Comparison of ENCODE assay signal across 14 cellular contexts in genomic region chr2:54603357-54603756, GRCh38.
A peak's percentile ranks its signal among the peaks of the same experiment; 100 is the strongest.
DNase-seq lines count a peak whose midpoint lies in the region; ATAC-seq, FAIRE-seq and TF ChIP-seq lines count a peak whose summit lies in the region.
"Had no signal": no experiment of that assay in that cellular context is flagged by ENCODE, and none has a peak within 500 bp of the region (broad histone marks: within the 10 kb centered on the region; RNA-seq: fewer than 3 reads in every experiment).

No MANE protein-coding gene starts in this region.

- H3K27me3 ChIP-seq in endothelial cell of umbilical vein (ENCODE audit: control insufficient read depth in 2 of 2, insufficient read depth in 2 of 2, low read length in 2 of 2) (no peaks in the 10 kb centered on the region), neutrophil (no peaks in the 10 kb centered on the region)

- H2AFZ ChIP-seq in endothelial cell of umbilical vein (ENCODE audit: low read depth, low read length) = no peak overlapping the region

- no TSS peak for BruUV-seq in endothelial cell of umbilical vein (replicated peaks; lab: Mats Ljungman, UMichigan)

- no peaks in the 10 kb centered on the region for H3K9me1 ChIP-seq in endothelial cell of umbilical vein (replicated peaks; ENCODE audit: control insufficient read depth, extremely low read depth, insufficient read depth, low read length)

- no peak overlapping the region for H3K9ac ChIP-seq in endothelial cell of umbilical vein (replicated peaks; ENCODE audit: extremely low read depth, insufficient read depth, low read length)

- intact Hi-C loops in endothelial cell of umbilical vein (cut with micrococcal nuclease) = no loop called here

- peaks cover 96% of the 10 kb centered on the region for H3K79me2 ChIP-seq in endothelial cell of umbilical vein (ENCODE audit: control insufficient read depth, insufficient read depth, low read length)

- no peaks in the 10 kb centered on the region for H4K20me1 ChIP-seq in endothelial cell of umbilical vein (replicated peaks; ENCODE audit: control insufficient read depth, extremely low read depth, insufficient read depth, low read length)

- H3K4me3 ChIP-seq in A549 (no peak overlapping the region), endothelial cell of umbilical vein (replicated peaks in 1 of 3; ENCODE audit: insufficient read depth in 1 of 3, low read depth in 1 of 3, low read length in 3 of 3) (no peak overlapping the region), neutrophil (ENCODE audit: low read depth in 1 of 2, low read length in 1 of 2) (no peak overlapping the region)

- peaks cover 0 to 2% of the 10 kb centered on the region in 2 experiments for H3K36me3 ChIP-seq in endothelial cell of umbilical vein (ENCODE audit: control insufficient read depth in 2 of 2, extremely low read depth in 1 of 2, insufficient read depth in 2 of 2, low read length in 2 of 2)
- no peaks in the 10 kb centered on the region for H3K36me3 ChIP-seq in neutrophil

- H3K27ac ChIP-seq in A549 (peak overlapping the region in 1 of 2 experiments; percentile 52; a peak in 3 of 6 replicates), endothelial cell of umbilical vein (ENCODE audit: insufficient read depth, low read depth, low read length) (peak overlapping the region; percentile 72), neutrophil (peak overlapping the region; percentile 76)

- DNase-seq in A549 (ENCODE audit: low read depth in 1 of 2, low spot score in 1 of 2) (no peak), RPMI7951 (ENCODE audit: low read depth) (peak; percentile 21), endothelial cell of umbilical vein (ENCODE audit: low read depth, low spot score) (peak; percentile 84), NCI-H2227 (lab: John Stamatoyannopoulos, UW; ENCODE audit: unreplicated experiment) (no peak), GM10248 (ENCODE audit: extremely low spot score) (no peak), NCI-H2196 treated with DMSO at 0.1 percent for 48 hours (lab: John Stamatoyannopoulos, UW; ENCODE audit: unreplicated experiment) (no peak)
- DNase-seq: activated T-cell treated with anti-CD3 and anti-CD28 coated beads for 4 hours; erythroblast; NCI-H187; stimulated activated CD4-positive, alpha-beta T cell treated with anti-CD3 and anti-CD28 coated beads, Interleukin-2, amount 100 ng/mL, for 48 hours had no signal

- no peak for TF ChIP-seq POLR2A in A549 (IDR thresholded peaks at IDR 0.05; ENCODE audit: low read length)
- no peak for TF ChIP-seq POLR2A in endothelial cell of umbilical vein (IDR thresholded peaks at IDR 0.05; ENCODE audit: low read depth, low read length)

- ATAC-seq in A549 (peak in 1 of 2 experiments; percentile 3; a peak in 2 of 6 replicates), GM21717 (IDR thresholded peaks at IDR 0.05; ENCODE audit: unreplicated experiment) (no peak)

- WGBS in A549 (ENCODE audit: missing lambda C conversion rate) = 92% methylated on average over 3 of the region's 3 CpGs

- no peak for TF ChIP-seq EP300 in A549 (IDR thresholded peaks at IDR 0.05)

- TF ChIP-seq CTCF in A549 (IDR thresholded peaks at IDR 0.05) = no peak
- no peak for TF ChIP-seq CTCF in endothelial cell of umbilical vein (IDR thresholded peaks at IDR 0.05; ENCODE audit: extremely low read depth in 1 of 2, insufficient read depth in 1 of 2, low read depth in 1 of 2, low read length in 2 of 2)
- no peak for TF ChIP-seq CTCF in neutrophil (IDR thresholded peaks at IDR 0.05)
- TF ChIP-seq CTCF in GM10248 (IDR thresholded peaks at IDR 0.05; ENCODE audit: control extremely low read depth, extremely low read depth, low read depth, missing control alignments) = no peak

- TF ChIP-seq RAD21 in A549 (conservative IDR thresholded peaks at IDR 0.05 in 1 of 2, IDR thresholded peaks at IDR 0.05 in 1 of 2) = no peak

- POLR2A ChIA-PET in A549 (lab: Yijun Ruan, JAX) = no interaction called here
- POLR2A ChIA-PET in endothelial cell of umbilical vein (lab: Charles Lee) = interaction anchor here (0.6 kb wide), 1 partner anchor 44 kb away, joined by 5 read pairs; no protein-coding TSS in a partner anchor
- POLR2A ChIA-PET in GM10248 (lab: Yijun Ruan, JAX) = no interaction called here

- CTCF ChIA-PET in A549 (lab: Yijun Ruan, JAX) = interaction anchor here (0.6 to 3.0 kb wide), 7 partner anchors 9 to 439 kb away, joined by 3 to 11 read pairs (median 4); no protein-coding TSS in a partner anchor
- CTCF ChIA-PET in endothelial cell of umbilical vein (lab: Charles Lee) = interaction anchor here (1.3 kb wide), 1 partner anchor 80 kb away, joined by 4 read pairs; no protein-coding TSS in a partner anchor
- CTCF ChIA-PET in GM10248 (lab: Yijun Ruan, JAX) = interaction anchor here (1.3 to 6.5 kb wide), 7 partner anchors 11 to 102 kb away, joined by 3 to 58 read pairs (median 5); no protein-coding TSS in a partner anchor

- H3K4me1 ChIP-seq in A549 = peaks cover 90% of the 10 kb centered on the region
- peaks cover 54% of the 10 kb centered on the region for H3K4me1 ChIP-seq in endothelial cell of umbilical vein (ENCODE audit: control insufficient read depth, extremely low read depth, insufficient read depth, low read length)
- H3K4me1 ChIP-seq in neutrophil (ENCODE audit: control insufficient read depth in 1 of 2, insufficient read depth in 1 of 2, low read depth in 1 of 2, low read length in 1 of 2) = peaks cover 63 to 65% of the 10 kb centered on the region in 2 experiments

- no peaks in the 10 kb centered on the region for H3K9me3 ChIP-seq in A549
- H3K9me3 ChIP-seq in endothelial cell of umbilical vein (replicated peaks; ENCODE audit: control insufficient read depth, insufficient read depth, low read length) = no peaks in the 10 kb centered on the region
- no peaks in the 10 kb centered on the region for H3K9me3 ChIP-seq in neutrophil

- dilution Hi-C loops in endothelial cell of umbilical vein (cut with MboI; ENCODE audit: extremely low pct_ligation_motif_present, low sequenced_read_pairs) = no loop called here

- H3K4me2 ChIP-seq in A549 (peak overlapping the region; percentile 8; the same call in 1 of the 3 replicates), endothelial cell of umbilical vein (ENCODE audit: insufficient read depth, low read length) (no peak overlapping the region)

- FAIRE-seq in A549 (lab: Jason Lieb, UNC) (no peak), endothelial cell of umbilical vein (lab: Jason Lieb, UNC) (no peak)
- FAIRE-seq: GM18507, H1 had no signal

TF ChIP-seq in A549, 52 proteins besides CTCF, POLR2A, EP300 and RAD21 (continues in another document):
- TF ChIP-seq NR3C1 (IDR thresholded peaks at IDR 0.05) (no peak), JUNB (IDR thresholded peaks at IDR 0.05) (no peak), BHLHE40 (IDR thresholded peaks at IDR 0.05; ENCODE audit: low read depth, low read length) (no peak), NPAS2 (CRISPR knock-in tag; IDR thresholded peaks at IDR 0.05; ENCODE audit: borderline replicate concordance) (no peak), KDM5A (IDR thresholded peaks at IDR 0.05) (no peak), TP53 (CRISPR knock-in tag; IDR thresholded peaks at IDR 0.05) (no peak), FOSB (CRISPR knock-in tag; IDR thresholded peaks at IDR 0.05) (no peak), CHD4 (IDR thresholded peaks at IDR 0.05; ENCODE audit: borderline replicate concordance) (no peak), ZFP36 (IDR thresholded peaks at IDR 0.05; ENCODE audit: borderline replicate concordance, partially characterized antibody) (no peak), HDAC2 (IDR thresholded peaks at IDR 0.05) (no peak), E2F6 (IDR thresholded peaks at IDR 0.05; ENCODE audit: borderline replicate concordance, low read depth) (no peak), MAX (IDR thresholded peaks at IDR 0.05) (no peak), RFX5 (IDR thresholded peaks at IDR 0.05) (no peak), HEYL (CRISPR knock-in tag; IDR thresholded peaks at IDR 0.05) (no peak)

TF ChIP-seq in endothelial cell of umbilical vein, 7 proteins besides CTCF, POLR2A, EP300 and RAD21:
- TF ChIP-seq MYC (IDR thresholded peaks at IDR 0.05; ENCODE audit: low read depth, low read length) = no peak
- TF ChIP-seq GATA2 (IDR thresholded peaks at IDR 0.05; ENCODE audit: insufficient read depth, insufficient read length, low read depth, low read length) = no peak
- TF ChIP-seq MAX (IDR thresholded peaks at IDR 0.05; ENCODE audit: insufficient read depth, insufficient read length) = no peak
- TF ChIP-seq JUN (IDR thresholded peaks at IDR 0.05; ENCODE audit: borderline replicate concordance, insufficient read depth, insufficient read length, low read depth) = no peak
- TF ChIP-seq EZH2 (IDR thresholded peaks at IDR 0.05; ENCODE audit: borderline replicate concordance, low read depth, low read length, severe bottlenecking) = no peak
- TF ChIP-seq POLR2AphosphoS5 (IDR thresholded peaks at IDR 0.05; ENCODE audit: insufficient read depth, low read depth, low read length) = no peak
- TF ChIP-seq FOS (IDR thresholded peaks at IDR 0.05; ENCODE audit: borderline replicate concordance, insufficient read depth, low read length) = no peak

Comparison
In these comparisons a context has a peak if more than half of its experiments do, and no peak if none do; other contexts are left out.
1. DNase-seq: peak in RPMI7951 (single experiment) and endothelial cell of umbilical vein (single experiment); none in A549 (0 of 2), NCI-H2227 (single experiment), GM10248 (single experiment) and NCI-H2196 treated with DMSO at 0.1 percent for 48 hours (single experiment).